9 cellular contexts compared by ENCODE assay signal in genomic region chr21:43332872-43333300, GRCh38.
DNase-seq lines count a peak whose midpoint lies in the region; ATAC-seq and TF ChIP-seq lines count a peak whose summit lies in the region.
"Had no signal": no experiment of that assay in that cellular context is flagged by ENCODE, and none has a peak within 500 bp of the region (broad histone marks: within the 10 kb centered on the region; RNA-seq: fewer than 3 reads in every experiment).

No MANE protein-coding gene starts in this region.

- H3K4me2 ChIP-seq in BLaER1 = 0 out of 2 replicates have a peak overlapping the region, but pooled peaks have one; percentile 19

- H3K9me3 ChIP-seq in BLaER1 = no peaks in the 10 kb centered on the region
- no peaks in the 10 kb centered on the region for H3K9me3 ChIP-seq in heart right ventricle

- no peaks in the 10 kb centered on the region for H3K36me3 ChIP-seq in BLaER1
- no peaks in the 10 kb centered on the region for H3K36me3 ChIP-seq in heart right ventricle

- H3K9ac ChIP-seq in BLaER1 = no peak overlapping the region

- intact Hi-C loops in heart right ventricle (cut with DNase I) = no loop called here

- peak in 7 of 8 donors; percentile 10 to 53 (median 37) for ATAC-seq in heart right ventricle
- ATAC-seq in GM18858 (IDR thresholded peaks at IDR 0.05; ENCODE audit: unreplicated experiment) = no peak
- ATAC-seq in GM21367 (IDR thresholded peaks at IDR 0.05; ENCODE audit: unreplicated experiment) = no peak

- peak overlapping the region; percentile 89 for H3K27ac Mint-ChIP-seq in progenitor cell of endocrine pancreas
- H3K27ac Mint-ChIP-seq: stimulated activated naive CD8-positive, alpha-beta T cell treated with anti-CD3 and anti-CD28 coated beads, Interleukin-15, Interleukin-2, amounts not matched to agents 100 ng/mL and 50 ng/mL, for 24 hours had no signal

- no peaks in the 10 kb centered on the region for H4K20me1 ChIP-seq in BLaER1

- H3K4me3 ChIP-seq in BLaER1 (no peak overlapping the region), WI38 (ENCODE audit: low read depth, low read length) (peak overlapping the region; percentile 46), heart right ventricle (peak overlapping the region in 3 of 10 donors; percentile 3 to 13 (median 3))

- H3K27me3 Mint-ChIP-seq in progenitor cell of endocrine pancreas = peaks cover 26% of the 10 kb centered on the region

- H3K27ac ChIP-seq in BLaER1 (no peak overlapping the region), heart right ventricle (peak overlapping the region in 7 of 10 donors; percentile 3 to 78 (median 64))

- peak overlapping the region; percentile 49 for H3K4me3 Mint-ChIP-seq in progenitor cell of endocrine pancreas (ENCODE audit: low read depth)
- H3K4me3 Mint-ChIP-seq: stimulated activated naive CD8-positive, alpha-beta T cell treated with anti-CD3 and anti-CD28 coated beads, Interleukin-15, Interleukin-2, amounts not matched to agents 100 ng/mL and 50 ng/mL, for 24 hours had no signal

- TF ChIP-seq CTCF in WI38 (IDR thresholded peaks at IDR 0.05; ENCODE audit: low read depth, low read length) (no peak), heart right ventricle (IDR thresholded peaks at IDR 0.05) (no peak), progenitor cell of endocrine pancreas (IDR thresholded peaks at IDR 0.05; ENCODE audit: unreplicated experiment) (no peak)

- H3K4me1 Mint-ChIP-seq in progenitor cell of endocrine pancreas (ENCODE audit: low read depth) = peaks cover 26% of the 10 kb centered on the region

- no peak for DNase-seq in heart right ventricle
- no peak for DNase-seq in progenitor cell of endocrine pancreas (ENCODE audit: low spot score, unreplicated experiment)
- DNase-seq in NCI-H2196 (lab: John Stamatoyannopoulos, UW; ENCODE audit: unreplicated experiment) = no peak
- DNase-seq in activated CD4-positive, alpha-beta T cell treated with anti-CD3 and anti-CD28 coated beads, Interleukin-2, amount 50 U/mL, for 4 hours = no peak

- peaks cover 17% of the 10 kb centered on the region for H3K4me1 ChIP-seq in BLaER1
- peaks cover 3 to 26% (median 22%) of the 10 kb centered on the region in 9 donors for H3K4me1 ChIP-seq in heart right ventricle

- H3K36me3 Mint-ChIP-seq in progenitor cell of endocrine pancreas (ENCODE audit: insufficient read depth) = no peaks in the 10 kb centered on the region

- H3K9me3 Mint-ChIP-seq in progenitor cell of endocrine pancreas (ENCODE audit: low read depth) = no peaks in the 10 kb centered on the region
- H3K9me3 Mint-ChIP-seq: stimulated activated naive CD8-positive, alpha-beta T cell treated with anti-CD3 and anti-CD28 coated beads, Interleukin-15, Interleukin-2, amounts not matched to agents 100 ng/mL and 50 ng/mL, for 24 hours had no signal

- WGBS in heart right ventricle, 2 donors = 24 to 30% methylated on average over 16 to 17 of the region's 17 CpGs

- H3K27me3 ChIP-seq in BLaER1 (no peaks in the 10 kb centered on the region), heart right ventricle (no peaks in the 10 kb centered on the region)

Comparison
In these comparisons a context has a peak if more than half of its experiments do, and no peak if none do; other contexts are left out.
1. ATAC-seq: peak in heart right ventricle (7 of 8); none in GM18858 (single experiment) and GM21367 (single experiment).